In the genomic region with DNA sequence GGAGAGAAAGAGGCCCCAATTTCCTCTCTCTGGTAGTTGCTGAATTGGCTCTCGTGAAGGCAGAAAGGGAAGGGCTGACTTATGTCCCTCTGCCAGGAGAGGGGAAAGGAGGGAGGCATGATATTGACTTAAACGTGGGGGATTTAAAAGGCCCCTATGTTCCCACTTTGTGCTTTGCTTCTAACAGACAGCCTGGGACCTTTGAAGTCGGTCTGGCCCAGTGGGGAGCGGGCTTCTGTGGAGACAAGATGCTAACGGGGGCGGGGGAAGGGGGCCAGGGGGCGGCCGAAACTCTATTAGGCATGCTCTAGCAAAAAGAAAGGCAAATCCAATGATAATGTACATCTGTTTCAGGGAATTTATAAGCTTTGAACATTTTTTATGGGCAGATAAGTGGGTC, we compare ENCODE assay signal across 23 cellular contexts. TPM values are rescaled to one million over a fixed set of nuclear protein-coding genes. Genes with fewer than 3 reads are reported as not detected.
DNase-seq lines count a peak whose midpoint lies in the region; ATAC-seq and TF ChIP-seq lines count a peak whose summit lies in the region.
"Had no signal": no experiment of that assay in that cellular context is flagged by ENCODE, and none has a peak within 500 bp of the region (broad histone marks: within the 10 kb centered on the region; RNA-seq: fewer than 3 reads in every experiment).

No MANE protein-coding gene starts in this region.

- no peak for ATAC-seq in activated T-helper 17 cell treated with anti-CD3 and anti-CD28 coated beads, Interleukin-2, amount 50 U/mL, for 72 hours (replicated peaks)
- ATAC-seq in GM21367 (IDR thresholded peaks at IDR 0.05; ENCODE audit: unreplicated experiment) (no peak), left cardiac atrium (no peak), GM18858 (IDR thresholded peaks at IDR 0.05; ENCODE audit: unreplicated experiment) (no peak)
- ATAC-seq: A549, PC-3 had no signal

- no peaks in the 10 kb centered on the region for H3K27me3 Mint-ChIP-seq in activated T-helper 17 cell treated with anti-CD3 and anti-CD28 coated beads, Interleukin-2, amount 50 U/mL, for 72 hours
- H3K27me3 Mint-ChIP-seq in neural crest cell (ENCODE audit: low read depth), result no peaks in the 10 kb centered on the region

- H3K4me1 Mint-ChIP-seq in activated T-helper 17 cell treated with anti-CD3 and anti-CD28 coated beads, Interleukin-2, amount 50 U/mL, for 72 hours, result peaks cover 5% of the 10 kb centered on the region
- peaks cover 22% of the 10 kb centered on the region for H3K4me1 Mint-ChIP-seq in neural crest cell
- H3K4me1 Mint-ChIP-seq: B cell, CD14-positive monocyte had no signal

- H3K36me3 Mint-ChIP-seq in activated T-helper 17 cell treated with anti-CD3 and anti-CD28 coated beads, Interleukin-2, amount 50 U/mL, for 72 hours (ENCODE audit: low read depth), result no peaks in the 10 kb centered on the region
- peaks cover 24% of the 10 kb centered on the region for H3K36me3 Mint-ChIP-seq in neural crest cell (ENCODE audit: low read depth)
- H3K36me3 Mint-ChIP-seq: CD14-positive monocyte had no signal

- H3K4me3 ChIP-seq in H7 (ENCODE audit: insufficient read depth, low read depth, low read length), result no peak overlapping the region
- H3K4me3 ChIP-seq: A549 had no signal

- intact Hi-C loops in left cardiac atrium (cut with DNase I), result loop anchor here in 1 of 2 donors (10.0 kb wide), 1 partner anchor 271 kb away; no protein-coding TSS in a partner anchor

- TF ChIP-seq CTCF in neural crest cell (conservative IDR thresholded peaks at IDR 0.05), result no peak

- no peaks in the 10 kb centered on the region for H3K9me3 Mint-ChIP-seq in activated T-helper 17 cell treated with anti-CD3 and anti-CD28 coated beads, Interleukin-2, amount 50 U/mL, for 72 hours
- no peaks in the 10 kb centered on the region for H3K9me3 Mint-ChIP-seq in neural crest cell
- H3K9me3 Mint-ChIP-seq: CD14-positive monocyte had no signal

- H3K27me3 ChIP-seq in H7 (ENCODE audit: control insufficient read depth, insufficient read depth, low read length), result 0 out of 2 replicates have a peak, but pooled peaks cover 1% of the 10 kb centered on the region

- peak; percentile 78 for DNase-seq in H7
- peak; percentile 49 for DNase-seq in iPS-NIHi11 (ENCODE audit: low spot score)
- DNase-seq in neural crest cell (ENCODE audit: low read depth, low spot score), result no peak
- no peak for DNase-seq in left cardiac atrium
- DNase-seq in NCI-H510A (lab: John Stamatoyannopoulos, UW), result no peak
- DNase-seq: EL, GF-D8, Kasumi-1, MM.1S, NCI-H1092, NCI-H1436, NCI-H187 treated with DMSO at 0.1 percent for 48 hours, NCI-H226, PC-3, Right ventricle myocardium superior had no signal

- no peaks in the 10 kb centered on the region for H3K36me3 ChIP-seq in H7 (replicated peaks; ENCODE audit: control insufficient read depth, insufficient read depth, low read length)

- peak overlapping the region; percentile 60 for H3K27ac Mint-ChIP-seq in activated T-helper 17 cell treated with anti-CD3 and anti-CD28 coated beads, Interleukin-2, amount 50 U/mL, for 72 hours
- peak overlapping the region; percentile 72 for H3K27ac Mint-ChIP-seq in neural crest cell (ENCODE audit: unreplicated experiment)
- H3K27ac Mint-ChIP-seq: B cell, CD14-positive monocyte had no signal

- H3K4me3 Mint-ChIP-seq in activated T-helper 17 cell treated with anti-CD3 and anti-CD28 coated beads, Interleukin-2, amount 50 U/mL, for 72 hours, result no peak overlapping the region
- no peak overlapping the region for H3K4me3 Mint-ChIP-seq in neural crest cell
- H3K4me3 Mint-ChIP-seq: B cell, CD14-positive monocyte had no signal

RNA-seq across cellular contexts. Expression of gene SNX20, which starts 35.3 kb away (rescaled TPM):
- not detected in 2 replicates for total RNA-seq in H7 (2014; rRNA removed; shearing (Covaris generic))
- 10 to 100 TPM; 53.9 to 96.9 TPM for total RNA-seq in activated T-helper 17 cell treated with anti-CD3 and anti-CD28 coated beads, Interleukin-2, amount 50 U/mL, for 72 hours
- total RNA-seq in neural crest cell (not detected in 2 replicates), left cardiac atrium (1 to 10 TPM; 1.2 to 2.0 TPM)
- total RNA-seq: PC-3, RPMI7951, SK-MEL-5 had no signal

RNA-seq across cellular contexts. Expression of gene NOD2, which starts 47.5 kb away (rescaled TPM):
- 0.33 TPM in 1 of 2 replicates, not detected in the other for total RNA-seq in H7 (2014; rRNA removed; shearing (Covaris generic))
- total RNA-seq in activated T-helper 17 cell treated with anti-CD3 and anti-CD28 coated beads, Interleukin-2, amount 50 U/mL, for 72 hours, result 10 to 100 TPM in 1 of 2 donors, 1 to 10 TPM in 1; 7.6 to 28.4 TPM
- 0.51 and 0.57 TPM in 2 replicates for total RNA-seq in neural crest cell
- total RNA-seq in left cardiac atrium, result 1 to 10 TPM; 1.3 to 1.4 TPM
- total RNA-seq: SK-MEL-5 had no signal

Comparison
In these comparisons a context has a peak if more than half of its experiments do, and no peak if none do; other contexts are left out.
1. DNase-seq: peak in H7 (single experiment) and iPS-NIHi11 (single experiment); none in neural crest cell (single experiment), left cardiac atrium (single experiment) and NCI-H510A (single experiment).
2. RNA of gene SNX20, which starts 35.3 kb away (total RNA-seq): 53.9 to 96.9 TPM in activated T-helper 17 cell treated with anti-CD3 and anti-CD28 coated beads, Interleukin-2, amount 50 U/mL, for 72 hours; 1.2 to 2.0 TPM in left cardiac atrium, not detected in H7 and not detected in neural crest cell; every median in the first group is over 10 times any median in the second.